26 cellular contexts compared by ENCODE assay signal in the genomic region with DNA sequence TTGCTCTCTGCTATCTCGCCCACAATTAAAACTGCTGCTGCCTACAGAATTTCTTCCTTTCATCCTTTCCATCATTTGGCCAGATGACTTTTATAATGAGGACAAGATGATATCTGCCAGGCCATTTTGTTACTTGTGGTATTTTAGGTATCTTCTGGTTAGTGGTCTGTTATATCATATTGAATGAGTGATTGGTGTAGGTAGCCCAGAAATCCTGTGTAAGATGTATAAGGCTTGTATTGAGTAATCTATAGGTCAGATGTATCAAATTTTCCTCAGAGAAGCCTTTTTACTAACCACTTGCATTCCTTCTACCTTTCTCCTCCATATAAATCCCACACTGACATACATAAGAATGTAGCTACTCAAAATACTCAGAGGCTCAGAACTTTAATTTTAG.
"Had no signal": no experiment of that assay in that cellular context is flagged by ENCODE, and none has a peak within 500 bp of the region (broad histone marks: within the 10 kb centered on the region; RNA-seq: fewer than 3 reads in every experiment).

No MANE protein-coding gene starts in this region.

- H3K9me3 ChIP-seq: SJCRH30 had no signal

- H3K4me3 ChIP-seq: cardiac muscle cell, SJCRH30, SK-N-MC had no signal

- H3K4me3 Mint-ChIP-seq: activated CD4-positive, alpha-beta T cell treated with anti-CD3 and anti-CD28 coated beads for 36 hours; activated CD4-positive, alpha-beta T cell treated with anti-CD3 and anti-CD28 coated beads, Interleukin-2, amount 10 ng/mL, durations not matched to agents 7 days and 5 days; activated CD8-positive, alpha-beta T cell treated with anti-CD3 and anti-CD28 coated beads, Interleukin-2, amount 10 ng/mL, durations not matched to agents 7 days and 5 days; activated naive CD4-positive, alpha-beta T cell treated with anti-CD3 and anti-CD28 coated beads, Interleukin-2, amount 10 ng/mL, durations not matched to agents 7 days and 5 days; activated naive CD8-positive, alpha-beta T cell treated with anti-CD3 and anti-CD28 coated beads, Interleukin-2, amount 10 ng/mL, durations not matched to agents 7 days and 5 days; activated T-cell treated with anti-CD3 and anti-CD28 coated beads, Interleukin-2, amount 50 U/mL, for 24 hours; central memory CD8-positive, alpha-beta T cell; T-helper 2 cell treated with Interferon-gamma antibody and Interleukin-4, amounts not matched to agents 5 μg/mL and 100 μg/mL, for 36 hours; WTC11 had no signal

- ATAC-seq: activated CD4-positive, alpha-beta T cell treated with anti-CD3 and anti-CD28 coated beads for 36 hours; activated CD4-positive, CD25-positive, alpha-beta regulatory T cell treated with anti-CD3 and anti-CD28 coated beads, Interleukin-2, amount 50 U/mL, for 24 hours; activated CD8-positive, alpha-beta T cell treated with anti-CD3 and anti-CD28 coated beads, Interleukin-2, amount 10 ng/mL, durations not matched to agents 7 days and 5 days; Panc1; WTC11 had no signal

- H3K4me1 Mint-ChIP-seq: activated CD4-positive, alpha-beta T cell treated with anti-CD3 and anti-CD28 coated beads for 36 hours; activated CD4-positive, alpha-beta T cell treated with anti-CD3 and anti-CD28 coated beads, Interleukin-2, amount 10 ng/mL, durations not matched to agents 7 days and 5 days; activated naive CD4-positive, alpha-beta T cell treated with anti-CD3 and anti-CD28 coated beads, Interleukin-2, amount 10 ng/mL, durations not matched to agents 7 days and 5 days; central memory CD8-positive, alpha-beta T cell; WTC11 had no signal

- H3K27me3 ChIP-seq: cardiac muscle cell, SJCRH30 had no signal

- H3K27ac Mint-ChIP-seq: activated CD4-positive, alpha-beta T cell treated with anti-CD3 and anti-CD28 coated beads for 36 hours; activated CD4-positive, alpha-beta T cell treated with anti-CD3 and anti-CD28 coated beads, Interleukin-2, amount 10 ng/mL, durations not matched to agents 7 days and 5 days; activated CD8-positive, alpha-beta T cell treated with anti-CD3 and anti-CD28 coated beads, Interleukin-2, amount 10 ng/mL, durations not matched to agents 7 days and 5 days; activated naive CD4-positive, alpha-beta T cell treated with anti-CD3 and anti-CD28 coated beads, Interleukin-2, amount 10 ng/mL, durations not matched to agents 7 days and 5 days; activated naive CD8-positive, alpha-beta T cell treated with anti-CD3 and anti-CD28 coated beads, Interleukin-2, amount 10 ng/mL, durations not matched to agents 7 days and 5 days; activated T-cell treated with anti-CD3 and anti-CD28 coated beads, Interleukin-2, amount 50 U/mL, for 24 hours; T-helper 2 cell treated with Interferon-gamma antibody and Interleukin-4, amounts not matched to agents 5 μg/mL and 100 μg/mL, for 36 hours; WTC11 had no signal

- H3K27ac ChIP-seq: cardiac muscle cell, SJCRH30, SK-N-MC had no signal

- H3K27me3 Mint-ChIP-seq: activated CD4-positive, alpha-beta T cell treated with anti-CD3 and anti-CD28 coated beads for 36 hours; activated CD4-positive, alpha-beta T cell treated with anti-CD3 and anti-CD28 coated beads, Interleukin-2, amount 10 ng/mL, durations not matched to agents 7 days and 5 days; activated naive CD4-positive, alpha-beta T cell treated with anti-CD3 and anti-CD28 coated beads, Interleukin-2, amount 10 ng/mL, durations not matched to agents 7 days and 5 days; activated naive CD8-positive, alpha-beta T cell treated with anti-CD3 and anti-CD28 coated beads, Interleukin-2, amount 10 ng/mL, durations not matched to agents 7 days and 5 days; activated T-cell treated with anti-CD3 and anti-CD28 coated beads, Interleukin-2, amount 50 U/mL, for 24 hours; central memory CD8-positive, alpha-beta T cell had no signal

- DNase-seq: activated CD4-positive, alpha-beta T cell treated with anti-CD3 and anti-CD28 coated beads for 36 hours; activated CD4-positive, alpha-beta T cell treated with anti-CD3 and anti-CD28 coated beads, Interleukin-2, amount 10 ng/mL, durations not matched to agents 7 days and 5 days; activated CD4-positive, alpha-beta T cell treated with anti-CD3 and anti-CD28 coated beads, Interleukin-2, amount 50 U/mL, for 48 hours; activated CD8-positive, alpha-beta T cell treated with anti-CD3 and anti-CD28 coated beads, Interleukin-2, amount 10 ng/mL, durations not matched to agents 7 days and 5 days; activated gamma-delta T cell treated with Interleukin-2 at 50 U/mL for 16 hours; activated naive CD4-positive, alpha-beta T cell treated with anti-CD3 and anti-CD28 coated beads, Interleukin-2, amount 10 ng/mL, durations not matched to agents 7 days and 5 days; activated naive CD8-positive, alpha-beta T cell treated with anti-CD3 and anti-CD28 coated beads, Interleukin-2, amount 10 ng/mL, durations not matched to agents 7 days and 5 days; activated T-cell treated with anti-CD3 and anti-CD28 coated beads, Interleukin-2, amount 50 U/mL, for 24 hours; aorta; NCI-H1105; NCI-H1417 treated with DMSO at 0.1 percent for 48 hours; NCI-H187 treated with DMSO at 0.1 percent for 48 hours; NCI-H2081; NCI-H2171 treated with DMSO at 0.1 percent for 48 hours; NCI-H226; NCI-H524 treated with DMSO at 0.1 percent for 48 hours; SHP77; SJCRH30 had no signal

- H3K9me3 Mint-ChIP-seq: activated CD4-positive, alpha-beta T cell treated with anti-CD3 and anti-CD28 coated beads, Interleukin-2, amount 10 ng/mL, durations not matched to agents 7 days and 5 days; activated naive CD4-positive, alpha-beta T cell treated with anti-CD3 and anti-CD28 coated beads, Interleukin-2, amount 10 ng/mL, durations not matched to agents 7 days and 5 days; activated naive CD8-positive, alpha-beta T cell treated with anti-CD3 and anti-CD28 coated beads, Interleukin-2, amount 10 ng/mL, durations not matched to agents 7 days and 5 days; activated T-cell treated with anti-CD3 and anti-CD28 coated beads, Interleukin-2, amount 50 U/mL, for 24 hours; central memory CD8-positive, alpha-beta T cell; T-helper 2 cell treated with Interferon-gamma antibody and Interleukin-4, amounts not matched to agents 5 μg/mL and 100 μg/mL, for 36 hours; WTC11 had no signal

- FAIRE-seq: TTC549 had no signal
